In genomic region chr6:138104618-138105213, GRCh38 we compare ENCODE assay signal across 14 cellular contexts. TPM values are rescaled to one million over a fixed set of nuclear protein-coding genes. Genes with fewer than 3 reads are reported as not detected.
DNase-seq lines count a peak whose midpoint lies in the region; ATAC-seq and TF ChIP-seq lines count a peak whose summit lies in the region.
"Had no signal": no experiment of that assay in that cellular context is flagged by ENCODE, and none has a peak within 500 bp of the region (broad histone marks: within the 10 kb centered on the region; RNA-seq: fewer than 3 reads in every experiment).

No MANE protein-coding gene starts in this region.

- H3K9me3 ChIP-seq in HUES6 (ENCODE audit: control insufficient read depth, insufficient read depth, low read depth, low read length) (peaks cover 4% of the 10 kb centered on the region; the same call in 1 of the 2 replicates), esophagus muscularis mucosa (no peaks in the 10 kb centered on the region), prostate gland (no peaks in the 10 kb centered on the region)

- ATAC-seq in HG03469 (IDR thresholded peaks at IDR 0.05; ENCODE audit: unreplicated experiment) (no peak), HG03432 (IDR thresholded peaks at IDR 0.05; ENCODE audit: unreplicated experiment) (no peak), GM19467 (IDR thresholded peaks at IDR 0.05; ENCODE audit: unreplicated experiment) (no peak)
- no peak for ATAC-seq in activated CD4-positive, CD25-positive, alpha-beta regulatory T cell treated with anti-CD3 and anti-CD28 coated beads, Interleukin-2, amount 50 U/mL, for 24 hours
- ATAC-seq: sciatic nerve had no signal

- peak overlapping the region; percentile 95; the same call in 1 of the 2 replicates for H3K4me3 ChIP-seq in HUES6 (ENCODE audit: low read depth, low read length)
- H3K4me3 ChIP-seq in esophagus muscularis mucosa: peak overlapping the region; percentile 73 to 95 (median 80)
- H3K4me3 ChIP-seq in prostate gland: peak overlapping the region; percentile 77 to 93

- DNase-seq in NCI-H748 treated with DMSO at 0.1 percent for 48 hours (lab: John Stamatoyannopoulos, UW): peak; percentile 27
- no peak for DNase-seq in esophagus muscularis mucosa (ENCODE audit: extremely low spot score)
- no peak for DNase-seq in prostate gland (ENCODE audit: low spot score)
- DNase-seq: activated CD4-positive, alpha-beta memory T cell treated with anti-CD3 and anti-CD28 coated beads, Interleukin-2, amount 10 ng/mL, durations not matched to agents 7 days and 5 days; activated effector memory CD4-positive, alpha-beta T cell treated with anti-CD3 and anti-CD28 coated beads, Interleukin-2, amount 50 U/mL, for 16 hours; CD4-positive, alpha-beta memory T cell; T1000 had no signal

- TF ChIP-seq EP300 in esophagus muscularis mucosa (IDR thresholded peaks at IDR 0.05): no peak

- TF ChIP-seq CTCF in esophagus muscularis mucosa (IDR thresholded peaks at IDR 0.05) (no peak), prostate gland (IDR thresholded peaks at IDR 0.05) (no peak)

- peaks cover 9% of the 10 kb centered on the region for H3K27me3 ChIP-seq in HUES6 (ENCODE audit: control insufficient read depth, insufficient read depth, low read length)
- H3K27me3 ChIP-seq in esophagus muscularis mucosa: peaks cover 0 to 9% (median 0%) of the 10 kb centered on the region in 4 donors
- H3K27me3 ChIP-seq in prostate gland (replicated peaks; ENCODE audit: insufficient read depth): no peaks in the 10 kb centered on the region
- H3K27me3 ChIP-seq: cardiac muscle cell had no signal

- H3K27ac ChIP-seq in HUES6 (ENCODE audit: low read depth, low read length) (no peak overlapping the region), esophagus muscularis mucosa (replicated peaks in 1 of 4) (peak overlapping the region; percentile 5 to 97 (median 92)), prostate gland (peak overlapping the region; percentile 95 to 99)

- TF ChIP-seq POLR2A in esophagus muscularis mucosa (IDR thresholded peaks at IDR 0.05; ENCODE audit: low read depth) (no peak), prostate gland (IDR thresholded peaks at IDR 0.05) (no peak)

- peak overlapping the region; percentile 29 for H3K9ac ChIP-seq in HUES6 (ENCODE audit: low read length)

- H3K36me3 ChIP-seq in HUES6 (ENCODE audit: control insufficient read depth, insufficient read depth, low read length): peaks cover 18% of the 10 kb centered on the region; the same call in 1 of the 2 replicates
- no peaks in the 10 kb centered on the region for H3K36me3 ChIP-seq in esophagus muscularis mucosa
- H3K36me3 ChIP-seq in prostate gland: no peaks in the 10 kb centered on the region
- H3K36me3 ChIP-seq: cardiac muscle cell had no signal

- intact Hi-C loops in esophagus muscularis mucosa (cut with DNase I): loop anchor here (10.0 kb wide), 2 partner anchors 240 to 400 kb away; partner anchors contain the start of gene TNFAIP3
- intact Hi-C loops in prostate gland (cut with DNase I): loop anchor here (5.0 to 10.0 kb wide), 2 partner anchors 240 to 397 kb away; partner anchors contain the start of gene TNFAIP3

- H3K4me1 ChIP-seq in HUES6 (ENCODE audit: control insufficient read depth, insufficient read depth, low read length) (peaks cover 22% of the 10 kb centered on the region), esophagus muscularis mucosa (peaks cover 10 to 72% (median 67%) of the 10 kb centered on the region in 4 donors), prostate gland (replicated peaks) (no peaks in the 10 kb centered on the region)

- WGBS in esophagus muscularis mucosa: 52% methylated on average over 10 of the region's 10 CpGs
- 37% methylated on average over 10 of the region's 10 CpGs for WGBS in prostate gland

RNA-seq across cellular contexts. Expression of gene PERP, which starts 2.5 kb away (rescaled TPM):
- total RNA-seq in esophagus muscularis mucosa (100 to 1,000 TPM in 1 of 4 donors, 10 to 100 TPM in 3; 81.0 to 123 (median 83.9) TPM), prostate gland (100 to 1,000 TPM in 1 of 2 donors, 10 to 100 TPM in 1; 64.4 to 149 TPM)

RNA-seq across cellular contexts. Expression of gene ARFGEF3, which starts 57.0 kb away (rescaled TPM):
- total RNA-seq in esophagus muscularis mucosa (1 to 10 TPM; 1.2 to 3.3 (median 2.2) TPM), prostate gland (10 to 100 TPM; 41.0 to 80.1 TPM)

Comparison
In these comparisons a context has a peak if more than half of its experiments do, and no peak if none do; other contexts are left out.
1. RNA of gene ARFGEF3, which starts 57.0 kb away (total RNA-seq): 41.0 to 80.1 TPM in prostate gland; 1.2 to 3.3 TPM in esophagus muscularis mucosa; every median in the first group is over 4 times any median in the second.
2. Peak in every context shown above with its lines, with median percentiles within 50 percentile points of each other: H3K4me3 ChIP-seq.